In the genomic region with DNA sequence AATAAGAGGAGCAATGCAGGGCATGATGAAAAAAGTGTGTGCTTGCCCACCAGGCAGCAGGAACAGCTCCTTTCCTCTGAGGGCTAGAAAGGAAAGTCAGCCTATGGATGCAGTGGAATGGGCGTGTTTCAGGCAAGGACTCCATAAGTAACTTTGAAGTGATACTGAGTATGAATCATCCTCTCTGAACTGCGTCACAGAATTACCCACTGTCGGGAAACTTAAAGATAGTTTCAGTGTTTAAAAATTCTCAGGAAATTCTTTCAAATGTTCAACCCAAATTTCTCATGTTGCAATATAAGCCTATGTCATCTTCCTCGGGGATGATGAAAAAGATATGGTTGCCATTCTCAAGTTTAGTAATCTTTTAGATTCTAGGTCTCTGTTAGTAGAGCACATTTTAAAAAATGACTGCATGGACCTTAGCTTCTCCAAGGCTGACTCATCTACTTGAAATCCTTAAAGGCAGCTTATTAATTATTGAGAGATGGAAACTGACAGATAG, we compare ENCODE assay signal across 10 cellular contexts. TPM values are rescaled to one million over a fixed set of nuclear protein-coding genes. Genes with fewer than 3 reads are reported as not detected.
DNase-seq lines count a peak whose midpoint lies in the region; ATAC-seq and TF ChIP-seq lines count a peak whose summit lies in the region.
"Had no signal": no experiment of that assay in that cellular context is flagged by ENCODE, and none has a peak within 500 bp of the region (broad histone marks: within the 10 kb centered on the region; RNA-seq: fewer than 3 reads in every experiment).

No MANE protein-coding gene starts in this region.

- intact Hi-C loops in PC-9 (cut with micrococcal nuclease; ENCODE audit: unreplicated experiment): no loop called here

- no peaks in the 10 kb centered on the region for H3K9me2 ChIP-seq in PC-9 (ENCODE audit: insufficient read depth)

- H3K27ac ChIP-seq in PC-9 (peak overlapping the region; percentile 68), smooth muscle cell (ENCODE audit: low read depth) (peak overlapping the region; percentile 98)

- peak overlapping the region; percentile 82 for H3K9ac ChIP-seq in smooth muscle cell (ENCODE audit: low read depth)

- TF ChIP-seq CTCF in PC-9 (conservative IDR thresholded peaks at IDR 0.05) (no peak), epithelial cell of esophagus (IDR thresholded peaks at IDR 0.05; ENCODE audit: insufficient read depth, low read depth, low read length, missing control alignments) (no peak), smooth muscle cell (IDR thresholded peaks at IDR 0.05; ENCODE audit: borderline replicate concordance, insufficient read depth, poor library complexity, severe bottlenecking) (no peak)

- no peak overlapping the region for H3K4me3 ChIP-seq in PC-9
- H3K4me3 ChIP-seq in epithelial cell of esophagus (ENCODE audit: low read length): no peak overlapping the region
- no peak overlapping the region for H3K4me3 ChIP-seq in smooth muscle cell

- under 1% methylated on average over 4 of the region's 4 CpGs for WGBS in smooth muscle cell (ENCODE audit: low lambda C conversion rate)

- BruUV-seq in PC-9 (replicated peaks; lab: Mats Ljungman, UMichigan): no TSS peak

- CTCF ChIA-PET in PC-9 (lab: Charles Lee): no interaction called here

- DNase-seq in activated T-cell treated with anti-CD3 and anti-CD28 coated beads for 24 hours (ENCODE audit: low read depth) (peak; percentile 1), activated T-cell treated with anti-CD3 and anti-CD28 coated beads for 4 hours (no peak), PC-9 (peak; percentile 29 to 62), epithelial cell of esophagus (ENCODE audit: low read depth) (peak; percentile 89), smooth muscle cell (lab: John Stamatoyannopoulos, UW; ENCODE audit: unreplicated experiment) (no peak), NCI-H187 treated with DMSO at 0.1 percent for 48 hours (lab: John Stamatoyannopoulos, UW) (no peak)
- DNase-seq: CD4-positive, CD25-positive, alpha-beta regulatory T cell; MM.1S had no signal

- H3K4me2 ChIP-seq in PC-9: peak overlapping the region; percentile 15; the same call in 1 of the 2 replicates
- H3K4me2 ChIP-seq in smooth muscle cell: peak overlapping the region; percentile 79

- H3K9me3 ChIP-seq in PC-9 (ENCODE audit: insufficient read depth, low read depth) (no peaks in the 10 kb centered on the region), smooth muscle cell (replicated peaks; ENCODE audit: low read depth) (no peaks in the 10 kb centered on the region)

- no peaks in the 10 kb centered on the region for H3K79me2 ChIP-seq in PC-9 (ENCODE audit: low read depth)
- no peaks in the 10 kb centered on the region for H3K79me2 ChIP-seq in smooth muscle cell (ENCODE audit: low read depth)

- ATAC-seq in HG03520 (IDR thresholded peaks at IDR 0.05; ENCODE audit: unreplicated experiment): no peak
- no peak for ATAC-seq in GM18861 (IDR thresholded peaks at IDR 0.05; ENCODE audit: unreplicated experiment)

- H3F3A ChIP-seq in PC-9 (ENCODE audit: insufficient read depth, low read depth): peaks cover 5% of the 10 kb centered on the region
- H3F3A ChIP-seq in smooth muscle cell (ENCODE audit: low read depth): peaks cover 9% of the 10 kb centered on the region

- H3K27me3 ChIP-seq in PC-9 (ENCODE audit: insufficient read depth, low read depth): no peaks in the 10 kb centered on the region
- no peaks in the 10 kb centered on the region for H3K27me3 ChIP-seq in smooth muscle cell (ENCODE audit: low read depth)

- H3K4me1 ChIP-seq in PC-9 (replicated peaks; ENCODE audit: insufficient read depth): peaks cover 9% of the 10 kb centered on the region; the same call in 1 of the 2 replicates
- H3K4me1 ChIP-seq in smooth muscle cell (ENCODE audit: low read depth): no peaks in the 10 kb centered on the region

- H3K36me3 ChIP-seq in PC-9 (ENCODE audit: low read depth) (peaks cover 10% of the 10 kb centered on the region; the same call in 1 of the 2 replicates), smooth muscle cell (ENCODE audit: low read depth) (no peaks in the 10 kb centered on the region)

- POLR2A ChIA-PET in PC-9 (lab: Charles Lee; ENCODE audit: unreplicated experiment): interaction anchor here (0.6 kb wide), 3 partner anchors 11 to 490 kb away, joined by 3 to 9 read pairs (median 5); no protein-coding TSS in a partner anchor

- H2AFZ ChIP-seq in PC-9 (no peak overlapping the region), smooth muscle cell (ENCODE audit: low read depth) (peak overlapping the region; percentile 79)

- no peaks in the 10 kb centered on the region for H4K20me1 ChIP-seq in PC-9 (ENCODE audit: insufficient read depth)
- no peaks in the 10 kb centered on the region for H4K20me1 ChIP-seq in smooth muscle cell (ENCODE audit: low read depth)

RNA-seq across cellular contexts. Expression of a gene that starts 27.7 kb away (rescaled TPM):
- total RNA-seq in PC-9 (2021) (13.4 and 15.5 TPM in 2 replicates), smooth muscle cell (8.5 and 10.0 TPM in 2 replicates)
- polyA plus RNA-seq in smooth muscle cell: 4.7 and 6.3 TPM in 2 replicates

RNA-seq across cellular contexts. Expression of a gene that starts 27.8 kb away (rescaled TPM):
- total RNA-seq in PC-9 (2021) (71.0 and 73.1 TPM in 2 replicates), smooth muscle cell (38.3 and 47.8 TPM in 2 replicates)
- 36.7 and 41.0 TPM in 2 replicates for polyA plus RNA-seq in smooth muscle cell

Comparison
In these comparisons a context has a peak if more than half of its experiments do, and no peak if none do; other contexts are left out.
1. DNase-seq: peak in activated T-cell treated with anti-CD3 and anti-CD28 coated beads for 24 hours (single experiment), PC-9 (2 of 2) and epithelial cell of esophagus (single experiment); none in activated T-cell treated with anti-CD3 and anti-CD28 coated beads for 4 hours (single experiment), smooth muscle cell (single experiment) and NCI-H187 treated with DMSO at 0.1 percent for 48 hours (single experiment).